In genomic region chr9:134597041-134597913, GRCh38 we compare ENCODE assay signal across 18 cellular contexts. TPM values are rescaled to one million over a fixed set of nuclear protein-coding genes. Genes with fewer than 3 reads are reported as not detected.
DNase-seq lines count a peak whose midpoint lies in the region; ATAC-seq and TF ChIP-seq lines count a peak whose summit lies in the region.
"Had no signal": no experiment of that assay in that cellular context is flagged by ENCODE, and none has a peak within 500 bp of the region (broad histone marks: within the 10 kb centered on the region; RNA-seq: fewer than 3 reads in every experiment).

No MANE protein-coding gene starts in this region.

- BruUV-seq in IMR-90 (replicated peaks; lab: Mats Ljungman, UMichigan): no TSS peak

- H3F3A ChIP-seq in GM23248 (ENCODE audit: insufficient read depth): peaks cover 20% of the 10 kb centered on the region

- DNase-seq in GM23248: peak; percentile 44
- peak; percentile 66 for DNase-seq in IMR-90
- DNase-seq in brain microvascular endothelial cell: peak; percentile 27
- DNase-seq in trophoblast cell: no peak
- DNase-seq in iPS-NIHi11 (ENCODE audit: low spot score): no peak
- DNase-seq in T-helper 17 cell: no peak
- DNase-seq: activated naive CD4-positive, alpha-beta T cell treated with anti-CD3 and anti-CD28 coated beads, Interleukin-2, amount 10 ng/mL, durations not matched to agents 7 days and 5 days; heart right ventricle; kidney glomerular epithelial cell; MV-4-11; NCI-H2029 had no signal

- no peaks in the 10 kb centered on the region for H3K36me3 Mint-ChIP-seq in T-helper 17 cell (ENCODE audit: low read depth)
- H3K36me3 Mint-ChIP-seq: activated naive CD4-positive, alpha-beta T cell treated with anti-CD3 and anti-CD28 coated beads, Interleukin-2, amount 10 ng/mL, durations not matched to agents 7 days and 5 days; T-cell had no signal

- H4K91ac ChIP-seq in IMR-90 (ENCODE audit: insufficient read depth, low read depth, low read length): no peak overlapping the region
- H4K91ac ChIP-seq in trophoblast cell (ENCODE audit: low read depth, low read length): peak overlapping the region; percentile 32

- H3K4me2 ChIP-seq in GM23248 (ENCODE audit: unreplicated experiment) (no peak overlapping the region), IMR-90 (ENCODE audit: low read depth, low read length) (no peak overlapping the region), trophoblast cell (ENCODE audit: low read length) (no peak overlapping the region)

- H3K27me3 Mint-ChIP-seq in T-helper 17 cell: peaks cover 12% of the 10 kb centered on the region
- H3K27me3 Mint-ChIP-seq: activated naive CD4-positive, alpha-beta T cell treated with anti-CD3 and anti-CD28 coated beads, Interleukin-2, amount 10 ng/mL, durations not matched to agents 7 days and 5 days had no signal

- H2AFZ ChIP-seq in GM23248 (no peak overlapping the region), IMR-90 (replicated peaks; ENCODE audit: low read length, poor library complexity) (peak overlapping the region; percentile 51), trophoblast cell (ENCODE audit: insufficient read depth, low read length, poor library complexity) (no peak overlapping the region)

- no peak overlapping the region for H4K5ac ChIP-seq in IMR-90 (ENCODE audit: low read depth, low read length)

- no peaks in the 10 kb centered on the region for H4K20me1 ChIP-seq in GM23248 (ENCODE audit: insufficient read depth)
- no peaks in the 10 kb centered on the region for H4K20me1 ChIP-seq in IMR-90 (ENCODE audit: insufficient read depth, low read length)
- H4K20me1 ChIP-seq: BLaER1 treated with 17β-estradiol and CSF1 and Interleukin-3, amounts not matched to agents 10 nM and 100 nM had no signal

- no peaks in the 10 kb centered on the region for H3K36me3 ChIP-seq in GM23248 (ENCODE audit: low read depth)
- H3K36me3 ChIP-seq in IMR-90 (ENCODE audit: control insufficient read depth, insufficient read depth, low read length): no peaks in the 10 kb centered on the region
- H3K36me3 ChIP-seq in brain microvascular endothelial cell (replicated peaks): no peaks in the 10 kb centered on the region
- H3K36me3 ChIP-seq in trophoblast cell (ENCODE audit: control insufficient read depth in 1 of 2, insufficient read depth in 2 of 2, low read length in 2 of 2): no peaks in the 10 kb centered on the region
- H3K36me3 ChIP-seq: BLaER1 treated with 17β-estradiol and CSF1 and Interleukin-3, amounts not matched to agents 10 nM and 100 nM; heart right ventricle; pancreas; tibial artery had no signal

- WGBS in GM23248 (ENCODE audit: low coverage in 1 of 2, low lambda C conversion rate in 2 of 2, missing lambda C conversion rate in 2 of 2), 2 experiments: 88 to 89% methylated on average over 25 of the region's 25 CpGs
- 83% methylated on average over 7 of the region's 25 CpGs; no CpG with 5 or more reads in 1 of the 2 experiments for WGBS in IMR-90 (ENCODE audit: extremely low coverage in 2 of 2, insufficient read length in 1 of 2), 2 experiments
- WGBS in trophoblast cell (ENCODE audit: extremely low coverage, insufficient coverage, insufficient read length): no CpG with 5 or more reads among the region's 25 CpGs

- CTCF ChIA-PET in IMR-90 (lab: Yijun Ruan, JAX): interaction anchor here (1.3 kb wide), 1 partner anchor 11 kb away, joined by 3 read pairs; no protein-coding TSS in a partner anchor

- dilution Hi-C loops in IMR-90 (cut with HindIII; ENCODE audit: low sequenced_read_pairs, unreplicated experiment): no loop called here

- H3K9me3 ChIP-seq in GM23248 (ENCODE audit: low read depth) (no peaks in the 10 kb centered on the region), IMR-90 (ENCODE audit: control insufficient read depth, insufficient read depth, low read length) (0 out of 2 replicates have a peak, but pooled peaks cover 2% of the 10 kb centered on the region), trophoblast cell (ENCODE audit: insufficient read depth, low read depth, low read length) (peaks cover 4% of the 10 kb centered on the region), T-helper 17 cell (ENCODE audit: control insufficient read depth, low read length, poor library complexity, severe bottlenecking) (no peaks in the 10 kb centered on the region)
- H3K9me3 ChIP-seq: pancreas, tibial artery had no signal

- H3K4me3 ChIP-seq in GM23248 (no peak overlapping the region), IMR-90 (ENCODE audit: insufficient read depth, low read depth, low read length) (no peak overlapping the region), brain microvascular endothelial cell (ENCODE audit: low read depth, low read length) (no peak overlapping the region), trophoblast cell (ENCODE audit: low read depth, low read length) (no peak overlapping the region)
- H3K4me3 ChIP-seq: BLaER1 treated with 17β-estradiol and CSF1 and Interleukin-3, amounts not matched to agents 10 nM and 100 nM; heart right ventricle; pancreas; skin epidermis; tibial artery had no signal

- no peaks in the 10 kb centered on the region for H3K4me1 Mint-ChIP-seq in T-helper 17 cell
- H3K4me1 Mint-ChIP-seq: activated naive CD4-positive, alpha-beta T cell treated with anti-CD3 and anti-CD28 coated beads, Interleukin-2, amount 10 ng/mL, durations not matched to agents 7 days and 5 days; T-cell had no signal

- no peak overlapping the region for H2AK9ac ChIP-seq in IMR-90 (replicated peaks; ENCODE audit: low read depth, low read length, poor library complexity)

- peak overlapping the region; percentile 18 for H3K4ac ChIP-seq in IMR-90 (ENCODE audit: low read depth, low read length)
- H3K4ac ChIP-seq in trophoblast cell (ENCODE audit: low read depth, low read length): no peak overlapping the region

- TF ChIP-seq CTCF in IMR-90 (conservative IDR thresholded peaks at IDR 0.05; ENCODE audit: low read depth, low read length): no peak
- TF ChIP-seq CTCF in brain microvascular endothelial cell (IDR thresholded peaks at IDR 0.05; ENCODE audit: low read depth, low read length, missing control alignments): no peak

- no peak overlapping the region for H3K4me3 Mint-ChIP-seq in T-helper 17 cell
- H3K4me3 Mint-ChIP-seq: activated naive CD4-positive, alpha-beta T cell treated with anti-CD3 and anti-CD28 coated beads, Interleukin-2, amount 10 ng/mL, durations not matched to agents 7 days and 5 days; T-cell had no signal

- H3K23ac ChIP-seq in IMR-90 (ENCODE audit: low read depth, low read length) (no peak overlapping the region), trophoblast cell (ENCODE audit: low read length) (no peak overlapping the region)

- peak overlapping the region; percentile 80; the same call in 2 of the 3 replicates for H2BK15ac ChIP-seq in IMR-90 (ENCODE audit: low read depth, low read length)

- no peaks in the 10 kb centered on the region for H3K27me3 ChIP-seq in GM23248 (replicated peaks; ENCODE audit: insufficient read depth)
- H3K27me3 ChIP-seq in IMR-90 (ENCODE audit: control insufficient read depth, insufficient read depth, low read length): no peaks in the 10 kb centered on the region
- H3K27me3 ChIP-seq in brain microvascular endothelial cell (replicated peaks): no peaks in the 10 kb centered on the region
- H3K27me3 ChIP-seq in trophoblast cell (ENCODE audit: insufficient read depth, low read length): no peaks in the 10 kb centered on the region
- H3K27me3 ChIP-seq: BLaER1 treated with 17β-estradiol and CSF1 and Interleukin-3, amounts not matched to agents 10 nM and 100 nM; tibial artery had no signal

- H3K79me1 ChIP-seq in IMR-90 (ENCODE audit: low read depth in 1 of 2, low read length in 2 of 2) (peaks cover 0 to 11% of the 10 kb centered on the region in 2 experiments; a peak in 1 of 4 replicates), trophoblast cell (ENCODE audit: low read length) (peaks cover 35% of the 10 kb centered on the region)

- H2BK12ac ChIP-seq in trophoblast cell (ENCODE audit: low read length): peak overlapping the region; percentile 82

- intact Hi-C loops in IMR-90 (cut with micrococcal nuclease): no loop called here

- H3K4me1 ChIP-seq in GM23248 (ENCODE audit: insufficient read depth) (peaks cover 26% of the 10 kb centered on the region), IMR-90 (ENCODE audit: control insufficient read depth, insufficient read depth, low read length) (peaks cover 20% of the 10 kb centered on the region), trophoblast cell (ENCODE audit: control insufficient read depth in 1 of 2, insufficient read depth in 2 of 2, low read length in 2 of 2) (peaks cover 20 to 22% of the 10 kb centered on the region in 2 experiments)
- H3K4me1 ChIP-seq: pancreas had no signal

- TF ChIP-seq RAD21 in IMR-90 (IDR thresholded peaks at IDR 0.05; ENCODE audit: low read length): no peak

- H2BK5ac ChIP-seq in IMR-90 (ENCODE audit: low read depth, low read length, poor library complexity, severe bottlenecking) (no peak overlapping the region), trophoblast cell (ENCODE audit: low read depth, low read length, poor library complexity) (no peak overlapping the region)

- H3K27ac Mint-ChIP-seq in T-helper 17 cell: no peak overlapping the region
- H3K27ac Mint-ChIP-seq: activated naive CD4-positive, alpha-beta T cell treated with anti-CD3 and anti-CD28 coated beads, Interleukin-2, amount 10 ng/mL, durations not matched to agents 7 days and 5 days; T-cell had no signal

- H3K9me2 ChIP-seq in GM23248 (ENCODE audit: insufficient read depth): no peaks in the 10 kb centered on the region

- H4K12ac ChIP-seq in trophoblast cell (ENCODE audit: low read depth, low read length): no peak overlapping the region

- in situ Hi-C loops in GM23248 (cut with MboI): no loop called here
- in situ Hi-C loops in IMR-90 (cut with MboI; ENCODE audit: low sequenced_read_pairs): no loop called here
- in situ Hi-C loops in brain microvascular endothelial cell (cut with HindIII; ENCODE audit: low pct_ligation_motif_present, low sequenced_read_pairs): no loop called here

- H3K18ac ChIP-seq in IMR-90 (ENCODE audit: low read depth, low read length) (no peak overlapping the region), trophoblast cell (ENCODE audit: low read length) (no peak overlapping the region)

- H2BK120ac ChIP-seq in IMR-90 (ENCODE audit: low read depth, low read length) (peak overlapping the region; percentile 25; the same call in 1 of the 2 replicates), trophoblast cell (ENCODE audit: insufficient read depth, low read length, poor library complexity) (peak overlapping the region; percentile 20)

- no peak overlapping the region for H3K56ac ChIP-seq in IMR-90 (ENCODE audit: extremely low read depth, insufficient read depth, low read length)

- ATAC-seq in IMR-90 (ENCODE audit: low read depth) (no peak), GM21717 (IDR thresholded peaks at IDR 0.05; ENCODE audit: unreplicated experiment) (no peak), T-helper 17 cell (no peak)
- ATAC-seq: Panc1, pancreas, T-cell had no signal

- POLR2A ChIA-PET in IMR-90 (lab: Charles Lee; ENCODE audit: unreplicated experiment): no interaction called here

- H3K79me2 ChIP-seq in GM23248 (ENCODE audit: insufficient read depth): no peaks in the 10 kb centered on the region
- peaks cover 7% of the 10 kb centered on the region for H3K79me2 ChIP-seq in trophoblast cell (ENCODE audit: control insufficient read depth, insufficient read depth, low read length, poor library complexity)

- TF ChIP-seq POLR2A in IMR-90 (IDR thresholded peaks at IDR 0.05; ENCODE audit: low read depth, low read length): no peak

- H2AK5ac ChIP-seq in IMR-90 (ENCODE audit: low read depth, low read length): peak overlapping the region; percentile 54; the same call in 1 of the 2 replicates
- H2AK5ac ChIP-seq in trophoblast cell (ENCODE audit: low read length): peak overlapping the region; percentile 79

- H2BK20ac ChIP-seq in IMR-90 (ENCODE audit: low read depth, low read length): 0 out of 2 replicates have a peak overlapping the region, but pooled peaks have one; percentile 14

- H3K14ac ChIP-seq in IMR-90 (replicated peaks; ENCODE audit: low read depth, low read length) (no peak overlapping the region), trophoblast cell (ENCODE audit: low read length) (peak overlapping the region; percentile 48)

- H3K27ac ChIP-seq in GM23248: no peak overlapping the region
- H3K27ac ChIP-seq in IMR-90 (ENCODE audit: insufficient read depth, low read length): no peak overlapping the region
- H3K27ac ChIP-seq in brain microvascular endothelial cell: no peak overlapping the region
- H3K27ac ChIP-seq in trophoblast cell (ENCODE audit: low read depth, low read length): no peak overlapping the region
- H3K27ac ChIP-seq: BLaER1 treated with 17β-estradiol and CSF1 and Interleukin-3, amounts not matched to agents 10 nM and 100 nM; pancreas had no signal

- H4K8ac ChIP-seq in IMR-90 (ENCODE audit: low read depth in 2 of 2, low read length in 2 of 2) (no peak overlapping the region), trophoblast cell (ENCODE audit: low read depth, low read length) (no peak overlapping the region)

- H3K9ac ChIP-seq in GM23248 (no peak overlapping the region), IMR-90 (ENCODE audit: low read depth, low read length) (no peak overlapping the region), trophoblast cell (ENCODE audit: low read length) (no peak overlapping the region)
- H3K9ac ChIP-seq: BLaER1 treated with 17β-estradiol and CSF1 and Interleukin-3, amounts not matched to agents 10 nM and 100 nM had no signal

- H3K9me1 ChIP-seq in IMR-90 (ENCODE audit: insufficient read depth, low read length): peaks cover 19% of the 10 kb centered on the region

RNA-seq across cellular contexts. Expression of gene COL5A1, which starts 44.3 kb away (rescaled TPM):
- total RNA-seq in GM23248 (2014; rRNA removed; shearing (Covaris generic)): 812 and 897 TPM in 2 replicates
- polyA plus RNA-seq in GM23248 (2016; fragmentation: Nextera tagmentation; extraction: Ambion mirVana): 206 and 211 TPM in 2 replicates
- 19.2 and 21.1 TPM in 2 replicates for total RNA-seq in IMR-90 (2012; rRNA removed)
- 154 and 173 TPM in 2 replicates for polyA plus RNA-seq in IMR-90 (2012; rRNA removed)
- polyA plus RNA-seq in IMR-90 (2012; cell fraction: cytosol; rRNA removed): 95.5 and 194 TPM in 2 replicates
- polyA plus RNA-seq in IMR-90 (2012; cell fraction: nucleus; rRNA removed; ENCODE audit: low replicate concordance): 391 and 419 TPM in 2 replicates
- polyA plus RNA-seq in trophoblast cell (2013): 431 and 476 TPM in 2 replicates
- 1 to 10 TPM; 3.3 to 4.2 TPM for total RNA-seq in T-helper 17 cell

Comparison
In these comparisons a context has a peak if more than half of its experiments do, and no peak if none do; other contexts are left out.
1. DNase-seq: peak in GM23248 (single experiment), IMR-90 (single experiment) and brain microvascular endothelial cell (single experiment); none in trophoblast cell (0 of 2), iPS-NIHi11 (single experiment) and T-helper 17 cell (0 of 3).
2. RNA of gene COL5A1, which starts 44.3 kb away (total RNA-seq): 812 to 897 TPM in GM23248; 19.2 to 21.1 TPM in IMR-90 and 3.3 to 4.2 TPM in T-helper 17 cell; every median in the first group is over 10 times any median in the second.